11 cellular contexts compared by ENCODE assay signal in genomic region chr1:59107516-59107915, GRCh38.
DNase-seq lines count a peak whose midpoint lies in the region; ATAC-seq and TF ChIP-seq lines count a peak whose summit lies in the region.
"Had no signal": no experiment of that assay in that cellular context is flagged by ENCODE, and none has a peak within 500 bp of the region (broad histone marks: within the 10 kb centered on the region; RNA-seq: fewer than 3 reads in every experiment).

No MANE protein-coding gene starts in this region.

- DNase-seq in DMS 273 treated with DMSO at 0.1 percent for 48 hours (lab: John Stamatoyannopoulos, UW): peak; percentile 90
- peak; percentile 30 for DNase-seq in SKM-1 (lab: John Stamatoyannopoulos, UW; ENCODE audit: unreplicated experiment)
- DNase-seq in foreskin fibroblast: peak; percentile 56 to 74
- peak in 9 of 10 donors; percentile 12 to 90 (median 35) for DNase-seq in posterior cingulate gyrus
- no peak for DNase-seq in NCI-H1436 (lab: John Stamatoyannopoulos, UW)
- no peak for DNase-seq in NCI-H187 treated with DMSO at 0.1 percent for 48 hours (lab: John Stamatoyannopoulos, UW)
- DNase-seq in activated gamma-delta T cell (lab: John Stamatoyannopoulos, UW): no peak
- DNase-seq: IMR-90, left lung, NCI-H526 had no signal

- no peak for ATAC-seq in GM21447 (IDR thresholded peaks at IDR 0.05; ENCODE audit: unreplicated experiment)
- ATAC-seq: left lung had no signal

- intact Hi-C loops in posterior cingulate gyrus (cut with DNase I): no loop called here

- no peak for TF ChIP-seq CTCF in foreskin fibroblast (IDR thresholded peaks at IDR 0.05; ENCODE audit: low read depth, low read length)

- H3K4me3 ChIP-seq in foreskin fibroblast (ENCODE audit: low read depth in 1 of 2, low read length in 2 of 2): no peak overlapping the region
- H3K4me3 ChIP-seq: left lung had no signal

Comparison
In these comparisons a context has a peak if more than half of its experiments do, and no peak if none do; other contexts are left out.
1. DNase-seq: peak in DMS 273 treated with DMSO at 0.1 percent for 48 hours (single experiment), SKM-1 (single experiment), foreskin fibroblast (2 of 2) and posterior cingulate gyrus (9 of 10); none in NCI-H1436 (single experiment), NCI-H187 treated with DMSO at 0.1 percent for 48 hours (single experiment) and activated gamma-delta T cell (single experiment).